Comparison of ENCODE assay signal across 25 cellular contexts in the genomic region with DNA sequence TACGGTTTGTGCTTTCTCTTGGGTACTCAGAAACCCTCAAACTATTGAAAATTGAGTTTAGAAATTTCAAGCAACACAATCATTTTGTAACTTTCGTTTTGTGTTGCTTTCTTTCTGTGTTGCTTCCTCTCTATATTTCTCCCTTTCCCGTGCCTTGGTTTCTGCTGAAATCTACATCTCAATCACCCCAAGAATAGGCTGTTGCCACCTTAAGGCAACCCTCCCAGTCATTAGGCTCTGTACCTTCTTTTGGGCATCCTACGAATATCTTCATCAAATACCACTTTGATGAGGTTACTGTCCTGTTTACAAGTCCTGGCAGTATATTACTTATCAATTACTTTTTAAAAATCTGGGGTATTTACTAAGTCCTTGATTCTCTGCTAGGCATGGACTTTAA.
"Had no signal": no experiment of that assay in that cellular context is flagged by ENCODE, and none has a peak within 500 bp of the region (broad histone marks: within the 10 kb centered on the region; RNA-seq: fewer than 3 reads in every experiment).

No MANE protein-coding gene starts in this region.

- H3K27me3 ChIP-seq: MG63, Peyer's patch, SJCRH30 had no signal

- H3K27ac ChIP-seq: PC-9, Peyer's patch, SJCRH30 had no signal

- H3K4me3 ChIP-seq: MG63, PC-9, Peyer's patch, SJCRH30 had no signal

- H3K4me1 ChIP-seq: Peyer's patch, SJCRH30 had no signal

- H2AFZ ChIP-seq: PC-9 had no signal

- DNase-seq: Karpas-422; KG1; MG63; NCI-H1092; NCI-H1105 treated with DMSO at 0.1 percent for 48 hours; NCI-H1417 treated with DMSO at 0.1 percent for 48 hours; NCI-H146; NCI-H1694 treated with DMSO at 0.1 percent for 48 hours; NCI-H1930; NCI-H2081; NCI-H2107; NCI-H226; NCI-H446; NCI-H510A; NCI-H524 treated with DMSO at 0.1 percent for 48 hours; NCI-H69; NCI-H774; NK-92 treated with Interleukin-12 subunit alpha and Interleukin-12 subunit beta, amount 100 ng/mL, for 24 hours; OCI-M1; PC-9; Peyer's patch; SHP77 treated with DMSO at 0.1 percent for 48 hours; SJCRH30 had no signal

- ATAC-seq: Right ventricle myocardium inferior, SK-N-SH treated with all-trans-retinoic acid at 6 μM for 48 hours had no signal

- H3K4me2 ChIP-seq: PC-9 had no signal

- H3K9me3 ChIP-seq: MG63, Peyer's patch, SJCRH30 had no signal

- H3K36me3 ChIP-seq: MG63, Peyer's patch, SJCRH30 had no signal
